ENCODE assay signal across 11 cellular contexts in genomic region chr13:20714563-20715339, GRCh38. TPM values are rescaled to one million over a fixed set of nuclear protein-coding genes. Genes with fewer than 3 reads are reported as not detected.
DNase-seq lines count a peak whose midpoint lies in the region; ATAC-seq and TF ChIP-seq lines count a peak whose summit lies in the region.
"Had no signal": no experiment of that assay in that cellular context is flagged by ENCODE, and none has a peak within 500 bp of the region (broad histone marks: within the 10 kb centered on the region; RNA-seq: fewer than 3 reads in every experiment).

No MANE protein-coding gene starts in this region.

- intact Hi-C loops in right lobe of liver (cut with DNase I), result loop anchor here (10.0 kb wide), 3 partner anchors 100 to 210 kb away; no protein-coding TSS in a partner anchor

- H3K27me3 ChIP-seq in right lobe of liver (no peaks in the 10 kb centered on the region), subcutaneous abdominal adipose tissue (ENCODE audit: control insufficient read depth in 5 of 5, insufficient read depth in 4 of 5, low read length in 5 of 5) (peaks cover 0 to 10% (median 0%) of the 10 kb centered on the region in 5 donors)

- peak overlapping the region; percentile 54 for H3K4me3 ChIP-seq in coronary artery
- H3K4me3 ChIP-seq in right lobe of liver, result no peak overlapping the region
- H3K4me3 ChIP-seq in subcutaneous abdominal adipose tissue (ENCODE audit: low read depth in 1 of 5, low read length in 5 of 5), result peak overlapping the region; percentile 17 to 49 (median 37)

- H3K27ac ChIP-seq in coronary artery (peak overlapping the region; percentile 73 to 92), right lobe of liver (peak overlapping the region in 1 of 3 donors; percentile 70), subcutaneous abdominal adipose tissue (ENCODE audit: low read depth, low read length) (peak overlapping the region; percentile 89)

- H3K36me3 ChIP-seq in right lobe of liver (no peaks in the 10 kb centered on the region), subcutaneous abdominal adipose tissue (ENCODE audit: control insufficient read depth in 5 of 5, insufficient read depth in 5 of 5, low read length in 5 of 5) (no peaks in the 10 kb centered on the region)

- DNase-seq in HT1080 (ENCODE audit: low read depth), result peak; percentile 73
- DNase-seq in coronary artery (ENCODE audit: low spot score), result peak; percentile 88
- DNase-seq in right lobe of liver, result peak in 2 of 3 donors; percentile 60 to 74
- DNase-seq in amniotic stem cell (lab: John Stamatoyannopoulos, UW), result no peak
- no peak for DNase-seq in HPDE6-E6E7 (ENCODE audit: extremely low spot score)
- DNase-seq: activated CD8-positive, alpha-beta memory T cell treated with anti-CD3 and anti-CD28 coated beads, Interleukin-2, amount 50 U/mL, for 4 hours; HCEC 1CT; T-helper 9 cell had no signal

- peaks cover 0 to 19% (median 0%) of the 10 kb centered on the region in 4 donors for H3K4me1 ChIP-seq in right lobe of liver
- H3K4me1 ChIP-seq in subcutaneous abdominal adipose tissue (ENCODE audit: control insufficient read depth in 5 of 5, insufficient read depth in 5 of 5, low read length in 5 of 5), result peaks cover 7 to 37% (median 29%) of the 10 kb centered on the region in 5 donors

- peak overlapping the region; percentile 1 to 72 (median 35) for H3K9ac ChIP-seq in subcutaneous abdominal adipose tissue (ENCODE audit: low read length in 5 of 5)

- ATAC-seq in right lobe of liver (peak; percentile 40 to 85 (median 51)), GM21515 (IDR thresholded peaks at IDR 0.05; ENCODE audit: unreplicated experiment) (no peak), GM21447 (IDR thresholded peaks at IDR 0.05; ENCODE audit: unreplicated experiment) (no peak)

- WGBS in right lobe of liver (ENCODE audit: insufficient coverage, low coverage, low lambda C conversion rate, missing lambda C conversion rate), result 59% methylated on average over 5 of the region's 9 CpGs

- TF ChIP-seq CTCF in coronary artery (IDR thresholded peaks at IDR 0.05), result no peak
- no peak for TF ChIP-seq CTCF in right lobe of liver (IDR thresholded peaks at IDR 0.05)

- no peaks in the 10 kb centered on the region for H3K9me3 ChIP-seq in right lobe of liver
- no peaks in the 10 kb centered on the region for H3K9me3 ChIP-seq in subcutaneous abdominal adipose tissue (ENCODE audit: control insufficient read depth in 5 of 5, low read length in 5 of 5)

- TF ChIP-seq POLR2A in right lobe of liver (IDR thresholded peaks at IDR 0.05), result no peak

RNA-seq across cellular contexts. Expression of gene IL17D, which starts 11.3 kb away (rescaled TPM):
- 1.7 and 1.8 TPM in 2 replicates for total RNA-seq in HT1080 (2014; rRNA removed; shearing (Covaris generic))
- 0.47 and 1.3 TPM in 2 replicates for polyA plus RNA-seq in HT1080 (2015; cell fraction: cytosol; rRNA removed)
- polyA plus RNA-seq in HT1080 (2015; cell fraction: nucleus; rRNA removed), result 0.39 and 0.84 TPM in 2 replicates
- under 1 TPM in 3 of 6 experiments, not detected in 3; 0.19 to 0.64 (median 0.42) TPM for total RNA-seq in right lobe of liver

RNA-seq across cellular contexts. Expression of gene EEF1AKMT1, which starts 59.0 kb away (rescaled TPM):
- total RNA-seq in HT1080 (2014; rRNA removed; shearing (Covaris generic)), result 6.0 and 10.0 TPM in 2 replicates
- polyA plus RNA-seq in HT1080 (2015; cell fraction: cytosol; rRNA removed), result 7.5 and 7.6 TPM in 2 replicates
- polyA plus RNA-seq in HT1080 (2015; cell fraction: nucleus; rRNA removed), result 4.1 and 6.1 TPM in 2 replicates
- 10 to 100 TPM in 1 of 6 experiments, 1 to 10 TPM in 5; 5.5 to 10.3 (median 6.3) TPM for total RNA-seq in right lobe of liver

Comparison
In these comparisons a context has a peak if more than half of its experiments do, and no peak if none do; other contexts are left out.
1. DNase-seq: peak in HT1080 (single experiment), coronary artery (single experiment) and right lobe of liver (2 of 3); none in amniotic stem cell (single experiment) and HPDE6-E6E7 (single experiment).
2. H3K4me3 ChIP-seq: peak in coronary artery (single experiment) and subcutaneous abdominal adipose tissue (5 of 5); none in right lobe of liver (0 of 3).
3. ATAC-seq: peak in right lobe of liver (4 of 4); none in GM21515 (single experiment) and GM21447 (single experiment).